ENCODE assay signal across 8 cellular contexts in genomic region chr1:20507248-20507563, GRCh38. TPM values are rescaled to one million over a fixed set of nuclear protein-coding genes. Genes with fewer than 3 reads are reported as not detected.
DNase-seq lines count a peak whose midpoint lies in the region; ATAC-seq and TF ChIP-seq lines count a peak whose summit lies in the region.

No MANE protein-coding gene starts in this region.

- H3K27ac ChIP-seq in mammary epithelial cell (ENCODE audit: insufficient read depth, low read depth, low read length) (peak overlapping the region; percentile 88), mucosa of rectum (ENCODE audit: low read depth in 2 of 2, low read length in 2 of 2) (peak overlapping the region; percentile 77 to 85)

- intact Hi-C loops in mammary epithelial cell (cut with micrococcal nuclease): no loop called here

- no peaks in the 10 kb centered on the region for H3K27me3 ChIP-seq in mammary epithelial cell (ENCODE audit: insufficient read depth, low read length)
- H3K27me3 ChIP-seq in mucosa of rectum (ENCODE audit: control insufficient read depth in 2 of 2, insufficient read depth in 2 of 2, low read length in 2 of 2): peaks cover 1 to 4% of the 10 kb centered on the region in 2 donors

- H3K4me1 ChIP-seq in mammary epithelial cell (ENCODE audit: insufficient read depth, low read length) (peaks cover 25% of the 10 kb centered on the region), mucosa of rectum (ENCODE audit: control insufficient read depth in 2 of 2, insufficient read depth in 2 of 2, low read length in 2 of 2) (peaks cover 6 to 7% of the 10 kb centered on the region in 2 donors)

- H3K36me3 ChIP-seq in mammary epithelial cell (ENCODE audit: insufficient read depth, low read length) (peaks cover 3% of the 10 kb centered on the region), mucosa of rectum (ENCODE audit: control insufficient read depth in 2 of 2, insufficient read depth in 2 of 2, low read length in 2 of 2) (peaks cover 4 to 13% of the 10 kb centered on the region in 2 donors)

- in situ Hi-C loops in mammary epithelial cell (cut with MboI; ENCODE audit: low sequenced_read_pairs in 2 of 2): no loop called here

- ATAC-seq in GM19035 (IDR thresholded peaks at IDR 0.05; ENCODE audit: unreplicated experiment) (peak; percentile 14), HG03432 (IDR thresholded peaks at IDR 0.05; ENCODE audit: unreplicated experiment) (peak; percentile 21), HG03342 (IDR thresholded peaks at IDR 0.05; ENCODE audit: unreplicated experiment) (no peak)

- 61% methylated on average over 5 of the region's 5 CpGs for WGBS in mammary epithelial cell (ENCODE audit: low coverage, missing lambda C conversion rate)

- H3K9me3 ChIP-seq in mammary epithelial cell (replicated peaks; ENCODE audit: insufficient read depth, low read length) (no peaks in the 10 kb centered on the region), mucosa of rectum (ENCODE audit: control insufficient read depth in 2 of 2, low read length in 2 of 2) (no peaks in the 10 kb centered on the region)

- dilution Hi-C loops in mammary epithelial cell (cut with HindIII; ENCODE audit: low sequenced_read_pairs): no loop called here

- peak overlapping the region; percentile 83 for H3K9ac ChIP-seq in mammary epithelial cell (ENCODE audit: insufficient read depth, low read length)
- H3K9ac ChIP-seq in mucosa of rectum (ENCODE audit: low read depth in 1 of 2, low read length in 2 of 2): peak overlapping the region; percentile 85 to 91

- CTCF ChIA-PET in mammary epithelial cell (lab: Charles Lee; ENCODE audit: low non-redundant PET): interaction anchor here (0.5 to 0.6 kb wide), 3 partner anchors 13 to 775 kb away, joined by 3 to 8 read pairs (median 6); no protein-coding TSS in a partner anchor

- H3K4me3 ChIP-seq in mammary epithelial cell (replicated peaks in 1 of 3; ENCODE audit: insufficient read depth in 1 of 3, low read depth in 2 of 3, low read length in 3 of 3) (peak overlapping the region; percentile 95 to 98 (median 96)), mucosa of rectum (ENCODE audit: low read length in 2 of 2) (peak overlapping the region; percentile 97 to 98)

- TF ChIP-seq CTCF in mammary epithelial cell (conservative IDR thresholded peaks at IDR 0.05 in 1 of 2, IDR thresholded peaks at IDR 0.05 in 1 of 2; ENCODE audit: extremely low read depth in 1 of 2, insufficient read depth in 1 of 2, low read depth in 1 of 2, low read length in 2 of 2): no peak

- peak overlapping the region; percentile 96 for H3K4me2 ChIP-seq in mammary epithelial cell (ENCODE audit: insufficient read depth, low read depth, low read length)

- no TSS peak for BruUV-seq in mammary epithelial cell (replicated peaks; lab: Mats Ljungman, UMichigan)

- H3K79me2 ChIP-seq in mammary epithelial cell (ENCODE audit: insufficient read depth, low read length): peaks cover 51% of the 10 kb centered on the region

- DNase-seq in mammary epithelial cell (no peak), retina (no peak), NCI-H748 treated with DMSO at 0.1 percent for 48 hours (lab: John Stamatoyannopoulos, UW) (no peak)
- DNase-seq in activated CD4-positive, CD25-positive, alpha-beta regulatory T cell treated with anti-CD3 and anti-CD28 coated beads, Interleukin-2, amount 50 U/mL, for 72 hours: no peak

- H2AFZ ChIP-seq in mammary epithelial cell (ENCODE audit: low read depth, low read length): peak overlapping the region; percentile 94

- no peaks in the 10 kb centered on the region for H4K20me1 ChIP-seq in mammary epithelial cell (ENCODE audit: insufficient read depth, low read length)

RNA-seq across cellular contexts. Expression of gene MUL1, which starts 0.7 kb away (rescaled TPM):
- total RNA-seq in mammary epithelial cell: 10 to 100 TPM; 46.6 to 51.7 TPM
- 41.2 TPM for polyA plus RNA-seq in mammary epithelial cell
- polyA minus RNA-seq in mammary epithelial cell: 36.5 TPM

RNA-seq across cellular contexts. Expression of gene CAMK2N1, which starts 21.2 kb away (rescaled TPM):
- 100 to 1,000 TPM in 1 of 2 donors, 10 to 100 TPM in 1; 22.0 to 105 TPM for total RNA-seq in mammary epithelial cell
- 47.0 TPM for polyA plus RNA-seq in mammary epithelial cell
- 48.4 TPM for polyA minus RNA-seq in mammary epithelial cell

RNA-seq across cellular contexts. Expression of gene FAM43B, which starts 45.2 kb away (rescaled TPM):
- under 1 TPM in 1 of 2 donors, not detected in 1; 0.49 TPM for total RNA-seq in mammary epithelial cell
- 0.28 TPM for polyA plus RNA-seq in mammary epithelial cell
- not detected for polyA minus RNA-seq in mammary epithelial cell
